Comparison of ENCODE assay signal across 30 cellular contexts in the genomic region with DNA sequence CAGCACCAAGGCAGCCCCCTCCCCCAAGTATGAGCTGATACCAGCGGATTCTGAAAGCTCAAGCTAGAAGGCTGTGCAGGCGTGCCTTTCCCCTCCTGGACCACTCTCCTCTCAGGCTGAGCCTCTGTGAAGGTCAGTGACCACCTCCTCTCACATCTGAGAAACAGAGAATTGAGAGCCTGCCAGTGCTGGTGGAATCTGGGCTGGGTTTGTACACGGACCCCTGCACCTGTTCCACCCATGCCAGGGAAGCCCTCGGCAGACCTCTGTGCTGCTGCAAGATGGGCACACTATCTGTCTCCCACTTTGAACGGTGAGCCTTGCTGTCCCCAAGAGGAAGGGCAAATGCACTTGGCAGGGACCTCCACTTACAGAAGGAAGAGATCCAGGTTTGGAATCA. TPM values are rescaled to one million over a fixed set of nuclear protein-coding genes. Genes with fewer than 3 reads are reported as not detected.
"Had no signal": no experiment of that assay in that cellular context is flagged by ENCODE, and none has a peak within 500 bp of the region (broad histone marks: within the 10 kb centered on the region; RNA-seq: fewer than 3 reads in every experiment).

No MANE protein-coding gene starts in this region.

- H3K36me3 Mint-ChIP-seq: activated CD4-positive, alpha-beta memory T cell treated with anti-CD3 and anti-CD28 coated beads for 36 hours; activated naive CD8-positive, alpha-beta T cell had no signal

- H3K4me1 ChIP-seq: esophagus squamous epithelium, gastroesophageal sphincter, heart left ventricle had no signal

- H3K27ac Mint-ChIP-seq: activated CD4-positive, alpha-beta memory T cell treated with anti-CD3 and anti-CD28 coated beads for 36 hours; activated CD4-positive, alpha-beta T cell treated with anti-CD3 and anti-CD28 coated beads for 36 hours; activated CD4-positive, alpha-beta T cell treated with anti-CD3 and anti-CD28 coated beads, Interleukin-2, amount 10 ng/mL, durations not matched to agents 24 days and 14 days; activated CD8-positive, alpha-beta T cell treated with anti-CD3 and anti-CD28 coated beads, Interleukin-2, amount 10 ng/mL, durations not matched to agents 7 days and 5 days; activated naive CD8-positive, alpha-beta T cell; activated T-cell treated with anti-CD3 and anti-CD28 coated beads, Interleukin-2, amount 50 U/mL, for 24 hours; activated T-cell treated with anti-CD3 and anti-CD28 coated beads, Interleukin-2, amount 50 U/mL, for 72 hours; T-helper 17 cell; T-helper 2 cell treated with Interferon-gamma antibody and Interleukin-4, amounts not matched to agents 5 μg/mL and 100 μg/mL, for 36 hours had no signal

- H3K36me3 ChIP-seq: brain microvascular endothelial cell, esophagus squamous epithelium, gastroesophageal sphincter, heart left ventricle had no signal

- ATAC-seq: activated CD4-positive, alpha-beta T cell treated with anti-CD3 and anti-CD28 coated beads for 36 hours; activated CD8-positive, alpha-beta T cell treated with anti-CD3 and anti-CD28 coated beads, Interleukin-2, amount 10 ng/mL, durations not matched to agents 7 days and 5 days; activated T-cell treated with anti-CD3 and anti-CD28 coated beads, Interleukin-2, amount 50 U/mL, for 72 hours; gastroesophageal sphincter; heart left ventricle; T-helper 17 cell had no signal

- H3K4me3 ChIP-seq: esophagus squamous epithelium, gastroesophageal sphincter, heart left ventricle had no signal

- H3K27me3 ChIP-seq: brain microvascular endothelial cell had no signal

- H3K4me1 Mint-ChIP-seq: activated CD4-positive, alpha-beta T cell treated with anti-CD3 and anti-CD28 coated beads for 36 hours had no signal

- H3K4me3 Mint-ChIP-seq: activated CD4-positive, alpha-beta memory T cell treated with anti-CD3 and anti-CD28 coated beads for 36 hours; activated CD4-positive, alpha-beta T cell treated with anti-CD3 and anti-CD28 coated beads for 36 hours; activated CD4-positive, alpha-beta T cell treated with anti-CD3 and anti-CD28 coated beads, Interleukin-2, amount 10 ng/mL, durations not matched to agents 24 days and 14 days; activated CD8-positive, alpha-beta T cell treated with anti-CD3 and anti-CD28 coated beads, Interleukin-2, amount 10 ng/mL, durations not matched to agents 7 days and 5 days; activated naive CD8-positive, alpha-beta T cell; activated T-cell treated with anti-CD3 and anti-CD28 coated beads, Interleukin-2, amount 50 U/mL, for 24 hours; activated T-cell treated with anti-CD3 and anti-CD28 coated beads, Interleukin-2, amount 50 U/mL, for 72 hours; T-helper 17 cell; T-helper 2 cell treated with Interferon-gamma antibody and Interleukin-4, amounts not matched to agents 5 μg/mL and 100 μg/mL, for 36 hours had no signal

- H3K27me3 Mint-ChIP-seq: activated CD4-positive, alpha-beta memory T cell treated with anti-CD3 and anti-CD28 coated beads for 36 hours; activated CD4-positive, alpha-beta T cell treated with anti-CD3 and anti-CD28 coated beads for 36 hours; activated naive CD8-positive, alpha-beta T cell; activated T-cell treated with anti-CD3 and anti-CD28 coated beads, Interleukin-2, amount 50 U/mL, for 24 hours; T-helper 17 cell had no signal

- H3K9me3 ChIP-seq: esophagus squamous epithelium had no signal

- DNase-seq: activated CD4-positive, alpha-beta memory T cell treated with anti-CD3 and anti-CD28 coated beads for 36 hours; activated CD4-positive, alpha-beta T cell treated with anti-CD3 and anti-CD28 coated beads for 36 hours; activated CD4-positive, alpha-beta T cell treated with anti-CD3 and anti-CD28 coated beads, Interleukin-2, amount 10 ng/mL, durations not matched to agents 24 days and 14 days; activated CD4-positive, CD25-positive, alpha-beta regulatory T cell; activated CD4-positive, CD25-positive, alpha-beta regulatory T cell treated with anti-CD3 and anti-CD28 coated beads, Interleukin-2, amount 50 U/mL, for 72 hours; activated CD8-positive, alpha-beta T cell treated with anti-CD3 and anti-CD28 coated beads, Interleukin-2, amount 10 ng/mL, durations not matched to agents 7 days and 5 days; activated gamma-delta T cell; activated naive CD4-positive, alpha-beta T cell treated with anti-CD3 and anti-CD28 coated beads, Interleukin-2, amount 50 U/mL, for 16 hours; activated naive CD4-positive, alpha-beta T cell treated with Interleukin-2 at 50 U/mL for 16 hours; activated T-cell treated with anti-CD3 and anti-CD28 coated beads for 4 hours; activated T-cell treated with anti-CD3 and anti-CD28 coated beads, Interleukin-2, amount 50 U/mL, for 24 hours; activated T-cell treated with anti-CD3 and anti-CD28 coated beads, Interleukin-2, amount 50 U/mL, for 72 hours; amniotic stem cell; anterior cingulate cortex; brain microvascular endothelial cell; caudate nucleus; effector memory CD4-positive, alpha-beta T cell; esophagus squamous epithelium; foreskin melanocyte; glutamatergic neuron; heart left ventricle; T-helper 1 cell; T-helper 17 cell; T1000 had no signal

- H3K27ac ChIP-seq: brain microvascular endothelial cell, epithelial cell of prostate, esophagus squamous epithelium, gastroesophageal sphincter, heart left ventricle had no signal

RNA-seq across cellular contexts. Expression of a gene that starts 54.7 kb away (rescaled TPM):
- total RNA-seq: dermis microvascular lymphatic vessel endothelial cell, endothelial cell of umbilical vein had no signal
